ENCODE assay signal across 11 cellular contexts in the genomic region with DNA sequence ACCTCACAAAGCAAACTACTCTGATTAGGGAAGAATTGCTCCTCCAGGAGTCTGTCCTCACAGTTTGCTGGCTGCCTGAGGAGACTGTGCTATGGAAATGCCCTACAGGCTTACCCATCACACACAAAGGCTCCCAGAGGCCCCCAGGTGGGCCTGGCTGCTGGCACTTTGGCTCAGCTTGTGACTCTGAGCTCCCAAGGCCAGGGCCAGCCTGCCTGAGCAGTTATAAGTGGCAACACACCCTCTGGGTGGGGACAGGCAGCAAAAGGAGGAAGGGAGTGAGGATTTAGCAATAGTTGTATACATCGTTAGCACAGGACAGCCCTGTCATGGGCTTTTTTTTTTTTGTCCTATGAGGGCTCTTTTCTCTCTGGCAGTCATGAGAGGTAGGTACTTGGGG.
DNase-seq lines count a peak whose midpoint lies in the region; ATAC-seq and TF ChIP-seq lines count a peak whose summit lies in the region.
"Had no signal": no experiment of that assay in that cellular context is flagged by ENCODE, and none has a peak within 500 bp of the region (broad histone marks: within the 10 kb centered on the region; RNA-seq: fewer than 3 reads in every experiment).

No MANE protein-coding gene starts in this region.

- TF ChIP-seq CTCF in WTC11 (IDR thresholded peaks at IDR 0.05) (no peak), liver (IDR thresholded peaks at IDR 0.05; ENCODE audit: low read depth, low read length, missing input control) (no peak), tibial artery (IDR thresholded peaks at IDR 0.05) (no peak)

- H3K36me3 ChIP-seq in liver (ENCODE audit: control insufficient read depth in 4 of 4, insufficient read depth in 3 of 4, low read depth in 1 of 4, low read length in 3 of 4) = peaks cover 3 to 10% (median 7%) of the 10 kb centered on the region in 4 donors
- peaks cover 0 to 14% (median 0%) of the 10 kb centered on the region in 3 donors for H3K36me3 ChIP-seq in tibial artery

- H3K4me1 ChIP-seq in liver (ENCODE audit: control insufficient read depth in 4 of 4, insufficient read depth in 4 of 4, low read length in 3 of 4) = peaks cover 5 to 49% (median 29%) of the 10 kb centered on the region in 4 donors
- peaks cover 0 to 8% (median 0%) of the 10 kb centered on the region in 4 donors for H3K4me1 ChIP-seq in tibial artery

- H3K27me3 Mint-ChIP-seq in WTC11 (ENCODE audit: low read depth) = no peaks in the 10 kb centered on the region

- H3K36me3 Mint-ChIP-seq in WTC11 = peaks cover 14% of the 10 kb centered on the region

- no peak for TF ChIP-seq RAD21 in liver (IDR thresholded peaks at IDR 0.05)

- 70% methylated on average over 1 of the region's 1 CpG for WGBS in liver

- peaks cover 77% of the 10 kb centered on the region for H3K4me1 Mint-ChIP-seq in WTC11

- H3K4me3 Mint-ChIP-seq in WTC11 = no peak overlapping the region
- H3K4me3 Mint-ChIP-seq: T-helper 2 cell treated with Interferon-gamma antibody and Interleukin-4, amounts not matched to agents 5 μg/mL and 100 μg/mL, for 36 hours had no signal

- H3K27me3 ChIP-seq in liver (ENCODE audit: control insufficient read depth in 4 of 4, insufficient read depth in 4 of 4, low read length in 3 of 4) = no peaks in the 10 kb centered on the region
- no peaks in the 10 kb centered on the region for H3K27me3 ChIP-seq in tibial artery

- ATAC-seq in WTC11 (peak; percentile 80), GM18861 (IDR thresholded peaks at IDR 0.05; ENCODE audit: unreplicated experiment) (no peak)

- CTCF ChIA-PET in WTC11 (lab: Charles Lee) = interaction anchor here (0.7 to 1.8 kb wide), 2 partner anchors 62 to 1286 kb away, joined by 4 to 6 read pairs; no protein-coding TSS in a partner anchor

- no peak overlapping the region for H3K4me3 ChIP-seq in liver (ENCODE audit: low read depth in 1 of 3, low read length in 3 of 3)
- H3K4me3 ChIP-seq in tibial artery = no peak overlapping the region

- no peaks in the 10 kb centered on the region for H3K9me3 Mint-ChIP-seq in WTC11
- H3K9me3 Mint-ChIP-seq: T-helper 2 cell treated with Interferon-gamma antibody and Interleukin-4, amounts not matched to agents 5 μg/mL and 100 μg/mL, for 36 hours had no signal

- peak overlapping the region; percentile 15 to 29 for H3K27ac ChIP-seq in liver (ENCODE audit: low read depth in 1 of 2, low read length in 2 of 2)
- H3K27ac ChIP-seq in tibial artery = no peak overlapping the region

- intact Hi-C loops in tibial artery (cut with DNase I; ENCODE audit: low total_unique reads) = no loop called here

- peak overlapping the region; percentile 77 for H3K27ac Mint-ChIP-seq in WTC11
- H3K27ac Mint-ChIP-seq: T-helper 2 cell treated with Interferon-gamma antibody and Interleukin-4, amounts not matched to agents 5 μg/mL and 100 μg/mL, for 36 hours had no signal

- H3K9me3 ChIP-seq in liver (ENCODE audit: control insufficient read depth in 4 of 4, low read length in 3 of 4) (no peaks in the 10 kb centered on the region), tibial artery (no peaks in the 10 kb centered on the region)

- POLR2A ChIA-PET in WTC11 (lab: Charles Lee) = no interaction called here

- DNase-seq in LoVo (ENCODE audit: low spot score) (peak; percentile 18), WTC11 (ENCODE audit: low spot score) (no peak), tibial artery (peak; percentile 63 to 68), GOT3 (lab: John Stamatoyannopoulos, UW) (no peak)
- no peak for DNase-seq in activated naive CD4-positive, alpha-beta T cell treated with anti-CD3 and anti-CD28 coated beads, Interleukin-2, amount 50 U/mL, for 16 hours
- DNase-seq: activated CD8-positive, alpha-beta memory T cell treated with anti-CD3 and anti-CD28 coated beads, Interleukin-2, amount 50 U/mL, for 4 hours; kidney glomerular epithelial cell; NCI-H82 had no signal

- H3K9ac ChIP-seq in liver (ENCODE audit: low read depth in 1 of 2, low read length in 2 of 2) = no peak overlapping the region

TF ChIP-seq in WTC11, 78 proteins besides CTCF, POLR2A, EP300 and RAD21:
- TF ChIP-seq ZNF232 (CRISPR knock-in tag; IDR thresholded peaks at IDR 0.05) = no peak
- TF ChIP-seq NR1H2 (CRISPR knock-in tag; IDR thresholded peaks at IDR 0.05) = no peak
- TF ChIP-seq, protein P1, sequence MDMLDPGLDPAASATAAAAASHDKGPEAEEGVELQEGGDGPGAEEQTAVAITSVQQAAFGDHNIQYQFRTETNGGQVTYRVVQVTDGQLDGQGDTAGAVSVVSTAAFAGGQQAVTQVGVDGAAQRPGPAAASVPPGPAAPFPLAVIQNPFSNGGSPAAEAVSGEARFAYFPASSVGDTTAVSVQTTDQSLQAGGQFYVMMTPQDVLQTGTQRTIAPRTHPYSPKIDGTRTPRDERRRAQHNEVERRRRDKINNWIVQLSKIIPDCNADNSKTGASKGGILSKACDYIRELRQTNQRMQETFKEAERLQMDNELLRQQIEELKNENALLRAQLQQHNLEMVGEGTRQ (CRISPR knock-in tag; IDR thresholded peaks at IDR 0.05) = no peak
- TF ChIP-seq, protein P2, sequence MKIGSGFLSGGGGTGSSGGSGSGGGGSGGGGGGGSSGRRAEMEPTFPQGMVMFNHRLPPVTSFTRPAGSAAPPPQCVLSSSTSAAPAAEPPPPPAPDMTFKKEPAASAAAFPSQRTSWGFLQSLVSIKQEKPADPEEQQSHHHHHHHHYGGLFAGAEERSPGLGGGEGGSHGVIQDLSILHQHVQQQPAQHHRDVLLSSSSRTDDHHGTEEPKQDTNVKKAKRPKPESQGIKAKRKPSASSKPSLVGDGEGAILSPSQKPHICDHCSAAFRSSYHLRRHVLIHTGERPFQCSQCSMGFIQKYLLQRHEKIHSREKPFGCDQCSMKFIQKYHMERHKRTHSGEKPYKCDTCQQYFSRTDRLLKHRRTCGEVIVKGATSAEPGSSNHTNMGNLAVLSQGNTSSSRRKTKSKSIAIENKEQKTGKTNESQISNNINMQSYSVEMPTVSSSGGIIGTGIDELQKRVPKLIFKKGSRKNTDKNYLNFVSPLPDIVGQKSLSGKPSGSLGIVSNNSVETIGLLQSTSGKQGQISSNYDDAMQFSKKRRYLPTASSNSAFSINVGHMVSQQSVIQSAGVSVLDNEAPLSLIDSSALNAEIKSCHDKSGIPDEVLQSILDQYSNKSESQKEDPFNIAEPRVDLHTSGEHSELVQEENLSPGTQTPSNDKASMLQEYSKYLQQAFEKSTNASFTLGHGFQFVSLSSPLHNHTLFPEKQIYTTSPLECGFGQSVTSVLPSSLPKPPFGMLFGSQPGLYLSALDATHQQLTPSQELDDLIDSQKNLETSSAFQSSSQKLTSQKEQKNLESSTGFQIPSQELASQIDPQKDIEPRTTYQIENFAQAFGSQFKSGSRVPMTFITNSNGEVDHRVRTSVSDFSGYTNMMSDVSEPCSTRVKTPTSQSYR (CRISPR knock-in tag; IDR thresholded peaks at IDR 0.05) = no peak
- no peak for TF ChIP-seq ZNF263 (CRISPR knock-in tag; IDR thresholded peaks at IDR 0.05; ENCODE audit: low read depth)

TF ChIP-seq in liver, 16 proteins besides CTCF, POLR2A, EP300 and RAD21:
- no peak for TF ChIP-seq RXRA (IDR thresholded peaks at IDR 0.05)
- TF ChIP-seq SP1 (IDR thresholded peaks at IDR 0.05) = no peak
- no peak for TF ChIP-seq HNF4A (conservative IDR thresholded peaks at IDR 0.05)
- TF ChIP-seq HNF4G (IDR thresholded peaks at IDR 0.05) = no peak
- TF ChIP-seq FOXA2 (IDR thresholded peaks at IDR 0.05) = no peak
- no peak for TF ChIP-seq YY1 (IDR thresholded peaks at IDR 0.05)
- TF ChIP-seq FOXA1 (IDR thresholded peaks at IDR 0.05) = no peak
- TF ChIP-seq, protein P3, sequence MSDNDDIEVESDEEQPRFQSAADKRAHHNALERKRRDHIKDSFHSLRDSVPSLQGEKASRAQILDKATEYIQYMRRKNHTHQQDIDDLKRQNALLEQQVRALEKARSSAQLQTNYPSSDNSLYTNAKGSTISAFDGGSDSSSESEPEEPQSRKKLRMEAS (IDR thresholded peaks at IDR 0.05) = no peak
- TF ChIP-seq, protein P4, sequence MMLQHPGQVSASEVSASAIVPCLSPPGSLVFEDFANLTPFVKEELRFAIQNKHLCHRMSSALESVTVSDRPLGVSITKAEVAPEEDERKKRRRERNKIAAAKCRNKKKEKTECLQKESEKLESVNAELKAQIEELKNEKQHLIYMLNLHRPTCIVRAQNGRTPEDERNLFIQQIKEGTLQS (IDR thresholded peaks at IDR 0.05) = no peak
TF ChIP-seq in liver: peak in this region for 0.

Comparison
In these comparisons a context has a peak if more than half of its experiments do, and no peak if none do; other contexts are left out.
1. DNase-seq: peak in LoVo (single experiment) and tibial artery (2 of 2); none in WTC11 (single experiment), activated naive CD4-positive, alpha-beta T cell treated with anti-CD3 and anti-CD28 coated beads, Interleukin-2, amount 50 U/mL, for 16 hours (single experiment) and GOT3 (single experiment).
2. H3K27ac ChIP-seq: peak in liver (2 of 2); none in tibial artery (0 of 2).